ENCODE assay signal across 21 cellular contexts in genomic region chr1:236508593-236509027, GRCh38. TPM values are rescaled to one million over a fixed set of nuclear protein-coding genes. Genes with fewer than 3 reads are reported as not detected.
DNase-seq lines count a peak whose midpoint lies in the region; ATAC-seq and TF ChIP-seq lines count a peak whose summit lies in the region.
"Had no signal": no experiment of that assay in that cellular context is flagged by ENCODE, and none has a peak within 500 bp of the region (broad histone marks: within the 10 kb centered on the region; RNA-seq: fewer than 3 reads in every experiment).

No MANE protein-coding gene starts in this region.

- intact Hi-C loops in activated CD4-positive, alpha-beta T cell treated with anti-CD3 and anti-CD28 coated beads for 36 hours (cut with DNase I, micrococcal nuclease), result loop anchor here in 1 of 2 experiments (5.0 kb wide), 1 partner anchor 56 kb away; no protein-coding TSS in a partner anchor
- intact Hi-C loops in dorsolateral prefrontal cortex (cut with DNase I), result no loop called here

- H3K4me3 Mint-ChIP-seq in activated CD4-positive, alpha-beta T cell treated with anti-CD3 and anti-CD28 coated beads for 36 hours, result no peak overlapping the region
- peak overlapping the region; percentile 1 for H3K4me3 Mint-ChIP-seq in effector memory CD8-positive, alpha-beta T cell
- H3K4me3 Mint-ChIP-seq: activated naive CD8-positive, alpha-beta T cell treated with anti-CD3 and anti-CD28 coated beads, Interleukin-2, amount 10 ng/mL, durations not matched to agents 7 days and 5 days; immature natural killer cell; naive B cell had no signal

- no peak overlapping the region for H3K4me3 ChIP-seq in dorsolateral prefrontal cortex
- H3K4me3 ChIP-seq: A549, breast epithelium, lung had no signal

- H3K27me3 Mint-ChIP-seq in activated CD4-positive, alpha-beta T cell treated with anti-CD3 and anti-CD28 coated beads for 36 hours, result no peaks in the 10 kb centered on the region
- no peaks in the 10 kb centered on the region for H3K27me3 Mint-ChIP-seq in effector memory CD8-positive, alpha-beta T cell

- no peaks in the 10 kb centered on the region for H3K9me3 Mint-ChIP-seq in activated CD4-positive, alpha-beta T cell treated with anti-CD3 and anti-CD28 coated beads for 36 hours (ENCODE audit: low read depth)
- H3K9me3 Mint-ChIP-seq in effector memory CD8-positive, alpha-beta T cell, result no peaks in the 10 kb centered on the region
- H3K9me3 Mint-ChIP-seq: activated naive CD8-positive, alpha-beta T cell treated with anti-CD3 and anti-CD28 coated beads, Interleukin-2, amount 10 ng/mL, durations not matched to agents 7 days and 5 days; immature natural killer cell; naive B cell had no signal

- CTCF ChIA-PET in activated CD4-positive, alpha-beta T cell treated with anti-CD3 and anti-CD28 coated beads for 36 hours (lab: Charles Lee), result interaction anchor here (1.4 to 1.9 kb wide), 2 partner anchors 9 to 12 kb away, joined by 4 to 6 read pairs; no protein-coding TSS in a partner anchor

- POLR2A ChIA-PET in activated CD4-positive, alpha-beta T cell treated with anti-CD3 and anti-CD28 coated beads for 36 hours (lab: Charles Lee), result no interaction called here

- TF ChIP-seq CTCF in dorsolateral prefrontal cortex (IDR thresholded peaks at IDR 0.05 in 54 of 56, conservative IDR thresholded peaks at IDR 0.05 in 2 of 56; ENCODE audit: low read depth in 1 of 56, partially characterized antibody in 56 of 56), result no peak

- H3K4me1 Mint-ChIP-seq in activated CD4-positive, alpha-beta T cell treated with anti-CD3 and anti-CD28 coated beads for 36 hours, result peaks cover 16% of the 10 kb centered on the region
- H3K4me1 Mint-ChIP-seq in effector memory CD8-positive, alpha-beta T cell (ENCODE audit: low read depth in 2 of 2), result peaks cover 5 to 7% of the 10 kb centered on the region in 2 donors
- H3K4me1 Mint-ChIP-seq: immature natural killer cell had no signal

- no peak for DNase-seq in activated CD4-positive, alpha-beta T cell treated with anti-CD3 and anti-CD28 coated beads for 36 hours
- DNase-seq in activated CD4-positive, alpha-beta T cell treated with anti-CD3 and anti-CD28 coated beads, Interleukin-2, amount 50 U/mL, for 48 hours, result no peak
- DNase-seq in effector memory CD8-positive, alpha-beta T cell, result no peak
- DNase-seq in SK-N-DZ (ENCODE audit: low spot score) (no peak), dorsolateral prefrontal cortex (no peak), NCI-H446 treated with DMSO at 0.1 percent for 48 hours (lab: John Stamatoyannopoulos, UW) (no peak)
- DNase-seq: activated naive CD8-positive, alpha-beta T cell treated with anti-CD3 and anti-CD28 coated beads, Interleukin-2, amount 10 ng/mL, durations not matched to agents 7 days and 5 days; C1 segment of cervical spinal cord; dermis blood vessel endothelial cell; DND-41; erythroblast; immature natural killer cell; naive B cell; NCI-H2107; NCI-H526 treated with DMSO at 0.1 percent for 48 hours; OCI-M1 had no signal

- ATAC-seq in activated CD4-positive, alpha-beta T cell treated with anti-CD3 and anti-CD28 coated beads for 36 hours, result peak; percentile 52
- ATAC-seq in GM18909 (IDR thresholded peaks at IDR 0.05; ENCODE audit: poor library complexity, unreplicated experiment), result peak; percentile 46
- ATAC-seq in HG03442 (IDR thresholded peaks at IDR 0.05; ENCODE audit: unreplicated experiment), result peak; percentile 42
- no peak for ATAC-seq in effector memory CD8-positive, alpha-beta T cell (replicated peaks)
- ATAC-seq: A549 had no signal

- no peaks in the 10 kb centered on the region for H3K27me3 ChIP-seq in dorsolateral prefrontal cortex
- H3K27me3 ChIP-seq: breast epithelium had no signal

- no peaks in the 10 kb centered on the region for H3K36me3 Mint-ChIP-seq in activated CD4-positive, alpha-beta T cell treated with anti-CD3 and anti-CD28 coated beads for 36 hours (ENCODE audit: low read depth)
- H3K36me3 Mint-ChIP-seq in effector memory CD8-positive, alpha-beta T cell (ENCODE audit: insufficient read depth), result no peaks in the 10 kb centered on the region
- H3K36me3 Mint-ChIP-seq: activated naive CD8-positive, alpha-beta T cell treated with anti-CD3 and anti-CD28 coated beads, Interleukin-2, amount 10 ng/mL, durations not matched to agents 7 days and 5 days; immature natural killer cell; naive B cell had no signal

- no peak overlapping the region for H3K27ac ChIP-seq in dorsolateral prefrontal cortex
- H3K27ac ChIP-seq: A549, breast epithelium had no signal

- H3K27ac Mint-ChIP-seq in activated CD4-positive, alpha-beta T cell treated with anti-CD3 and anti-CD28 coated beads for 36 hours, result peak overlapping the region; percentile 71
- peak overlapping the region in 1 of 2 donors; percentile 17 for H3K27ac Mint-ChIP-seq in effector memory CD8-positive, alpha-beta T cell
- H3K27ac Mint-ChIP-seq: activated naive CD8-positive, alpha-beta T cell treated with anti-CD3 and anti-CD28 coated beads, Interleukin-2, amount 10 ng/mL, durations not matched to agents 7 days and 5 days; immature natural killer cell had no signal

RNA-seq across cellular contexts. Expression of gene LGALS8, which starts 15.2 kb away (rescaled TPM):
- 100 to 1,000 TPM; 106 to 155 TPM for total RNA-seq in activated CD4-positive, alpha-beta T cell treated with anti-CD3 and anti-CD28 coated beads for 36 hours
- 1.6 and 1.8 TPM in 2 replicates for polyA plus RNA-seq in SK-N-DZ (2014; cell fraction: cytosol; rRNA removed)
- polyA plus RNA-seq in SK-N-DZ (2014; cell fraction: nucleus; rRNA removed), result 2.2 and 2.6 TPM in 2 replicates
- total RNA-seq in dorsolateral prefrontal cortex, result 10 to 100 TPM; 33.6 to 99.3 (median 70.0) TPM
